ENCODE assay signal across 8 cellular contexts in genomic region chr12:49945394-49946080, GRCh38. TPM values are rescaled to one million over a fixed set of nuclear protein-coding genes. Genes with fewer than 3 reads are reported as not detected.
A peak's percentile ranks its signal among the peaks of the same experiment; 100 is the strongest.
DNase-seq lines count a peak whose midpoint lies in the region; ATAC-seq and TF ChIP-seq lines count a peak whose summit lies in the region.

No MANE protein-coding gene starts in this region.

- peak; percentile 95 for ATAC-seq in GM19043 (IDR thresholded peaks at IDR 0.05; ENCODE audit: low read depth, unreplicated experiment)

- TF ChIP-seq EP300 in Ishikawa (IDR thresholded peaks at IDR 0.05; ENCODE audit: borderline replicate concordance): no peak

- DNase-seq in AG10803 (ENCODE audit: low read depth) (peak; percentile 65), T follicular helper cell (ENCODE audit: low read depth) (peak; percentile 62), adipocyte (ENCODE audit: low read depth) (peak; percentile 92), left ventricle myocardium inferior (peak; percentile 85), progenitor cell of endocrine pancreas (ENCODE audit: low spot score, unreplicated experiment) (peak; percentile 70), type B pancreatic cell (ENCODE audit: extremely low spot score, unreplicated experiment) (peak; percentile 85)

- peaks cover 26% of the 10 kb centered on the region for H3K4me1 Mint-ChIP-seq in progenitor cell of endocrine pancreas (ENCODE audit: low read depth)
- peaks cover 46% of the 10 kb centered on the region for H3K4me1 Mint-ChIP-seq in type B pancreatic cell (ENCODE audit: unreplicated experiment)

- TF ChIP-seq RAD21 in Ishikawa (IDR thresholded peaks at IDR 0.05; ENCODE audit: low read depth): peak; percentile 71

- intact Hi-C loops in left ventricle myocardium inferior (cut with micrococcal nuclease): loop anchor here (10.0 kb wide), 1 partner anchor 81 kb away; no protein-coding TSS in a partner anchor

- H3K9me3 ChIP-seq in adipocyte (ENCODE audit: control insufficient read depth, low read length) (no peaks in the 10 kb centered on the region), left ventricle myocardium inferior (replicated peaks) (no peaks in the 10 kb centered on the region)

- H3K27me3 Mint-ChIP-seq in progenitor cell of endocrine pancreas (peaks cover 39% of the 10 kb centered on the region), type B pancreatic cell (peaks cover 3% of the 10 kb centered on the region)

- peak overlapping the region; percentile 49 for H3K27ac ChIP-seq in left ventricle myocardium inferior (replicated peaks)

- peaks cover 26% of the 10 kb centered on the region for H3K4me1 ChIP-seq in adipocyte (ENCODE audit: control insufficient read depth, insufficient read depth, low read length)
- H3K4me1 ChIP-seq in left ventricle myocardium inferior: peaks cover 12% of the 10 kb centered on the region

- H3K4me3 ChIP-seq in AG10803 (ENCODE audit: low read length) (peak overlapping the region; percentile 39), adipocyte (ENCODE audit: low read length) (peak overlapping the region; percentile 51), left ventricle myocardium inferior (peak overlapping the region; percentile 52)

- H3K9me3 Mint-ChIP-seq in progenitor cell of endocrine pancreas (ENCODE audit: low read depth): no peaks in the 10 kb centered on the region
- no peaks in the 10 kb centered on the region for H3K9me3 Mint-ChIP-seq in type B pancreatic cell

- peak; percentile 87 for TF ChIP-seq CTCF in AG10803 (conservative IDR thresholded peaks at IDR 0.05; ENCODE audit: low read length)
- TF ChIP-seq CTCF in left ventricle myocardium inferior (IDR thresholded peaks at IDR 0.05; ENCODE audit: borderline replicate concordance): peak; percentile 92
- peak; percentile 90 for TF ChIP-seq CTCF in progenitor cell of endocrine pancreas (IDR thresholded peaks at IDR 0.05; ENCODE audit: unreplicated experiment)
- TF ChIP-seq CTCF in type B pancreatic cell (conservative IDR thresholded peaks at IDR 0.05): peak; percentile 98

- H3K36me3 Mint-ChIP-seq in progenitor cell of endocrine pancreas (ENCODE audit: insufficient read depth) (no peaks in the 10 kb centered on the region), type B pancreatic cell (no peaks in the 10 kb centered on the region)

- peaks cover 5% of the 10 kb centered on the region for H3K27me3 ChIP-seq in adipocyte (replicated peaks; ENCODE audit: control insufficient read depth, insufficient read depth, low read length)
- peaks cover 7% of the 10 kb centered on the region for H3K27me3 ChIP-seq in left ventricle myocardium inferior (ENCODE audit: low read depth)

- peak overlapping the region; percentile 57 for H3K9ac ChIP-seq in adipocyte (ENCODE audit: low read length)

- H3K4me3 Mint-ChIP-seq in progenitor cell of endocrine pancreas (ENCODE audit: low read depth) (peak overlapping the region; percentile 61), type B pancreatic cell (peak overlapping the region; percentile 85)

- peak overlapping the region; percentile 15 for H3K27ac Mint-ChIP-seq in progenitor cell of endocrine pancreas
- H3K27ac Mint-ChIP-seq in type B pancreatic cell: peak overlapping the region; percentile 87

- H3K36me3 ChIP-seq in adipocyte (ENCODE audit: control insufficient read depth, insufficient read depth, low read length, severe bottlenecking) (no peaks in the 10 kb centered on the region), left ventricle myocardium inferior (no peaks in the 10 kb centered on the region)

TF ChIP-seq in Ishikawa, 13 proteins besides CTCF, POLR2A, EP300 and RAD21:
- no peak for TF ChIP-seq FOXM1 (IDR thresholded peaks at IDR 0.05; ENCODE audit: borderline replicate concordance, low read depth)
- no peak for TF ChIP-seq USF1 (IDR thresholded peaks at IDR 0.05)
- no peak for TF ChIP-seq TAF1 (IDR thresholded peaks at IDR 0.05; ENCODE audit: low read depth)
- no peak for TF ChIP-seq TEAD4 (IDR thresholded peaks at IDR 0.05)
- peak; percentile 52; the same call in 1 of the 2 replicates for TF ChIP-seq MAX (IDR thresholded peaks at IDR 0.05)
- TF ChIP-seq NFIC (IDR thresholded peaks at IDR 0.05): no peak

RNA-seq across cellular contexts. Expression of gene AQP2, which starts 5.0 kb away (rescaled TPM):
- not detected for total RNA-seq in left ventricle myocardium inferior
- 0.29 and 1.0 TPM in 2 replicates for total RNA-seq in progenitor cell of endocrine pancreas
- total RNA-seq in type B pancreatic cell (ENCODE audit: low replicate concordance): 0.55 TPM in 1 of 2 replicates, not detected in the other

RNA-seq across cellular contexts. Expression of gene AQP5, which starts 16.1 kb away (rescaled TPM):
- total RNA-seq in left ventricle myocardium inferior (0.41 TPM), progenitor cell of endocrine pancreas (1.8 and 2.0 TPM in 2 replicates), type B pancreatic cell (ENCODE audit: low replicate concordance) (0.95 and 0.97 TPM in 2 replicates)

RNA-seq across cellular contexts. Expression of gene AQP6, which starts 27.2 kb away (rescaled TPM):
- not detected for total RNA-seq in left ventricle myocardium inferior
- 0.29 TPM in 1 of 2 replicates, not detected in the other for total RNA-seq in progenitor cell of endocrine pancreas
- 0.22 TPM in 1 of 2 replicates, not detected in the other for total RNA-seq in type B pancreatic cell (ENCODE audit: low replicate concordance)

RNA-seq across cellular contexts. Expression of gene FAIM2, which starts 41.8 kb away (rescaled TPM):
- total RNA-seq in left ventricle myocardium inferior (7.4 TPM), progenitor cell of endocrine pancreas (not detected in 2 replicates), type B pancreatic cell (ENCODE audit: low replicate concordance) (0.14 and 1.7 TPM in 2 replicates)

Comparison
In these comparisons a context has a peak if more than half of its experiments do, and no peak if none do; other contexts are left out.
1. Peak in every context shown above with its lines: DNase-seq, ATAC-seq, H3K4me3 ChIP-seq and H3K27ac ChIP-seq.